Comparison of ENCODE assay signal across 3 cellular contexts in the genomic region with DNA sequence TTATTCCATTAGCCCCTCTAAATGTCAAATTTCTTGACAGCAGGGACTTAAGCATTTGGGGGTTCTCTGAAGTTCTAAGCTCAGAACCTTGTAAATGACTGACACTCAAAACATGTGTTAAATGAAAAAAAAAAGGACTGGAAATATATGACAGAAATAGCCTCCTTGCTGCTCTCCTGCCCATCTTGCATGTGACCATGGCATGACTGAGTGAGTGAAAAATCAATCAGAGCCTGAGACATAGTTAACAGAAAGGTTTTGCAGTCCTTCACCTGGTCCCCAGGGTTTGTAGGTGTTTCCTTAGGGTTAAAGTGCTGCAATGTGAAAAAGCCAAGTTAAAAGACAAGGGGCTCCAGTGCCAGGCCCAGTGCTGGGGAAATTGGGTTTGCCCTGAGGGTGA.
"Had no signal": no experiment of that assay in that cellular context is flagged by ENCODE, and none has a peak within 500 bp of the region (broad histone marks: within the 10 kb centered on the region; RNA-seq: fewer than 3 reads in every experiment).

No MANE protein-coding gene starts in this region.

- H3K4me3 ChIP-seq: GM12878 had no signal

- ATAC-seq: GM12878 had no signal

- DNase-seq: GDM1, GF-D8 had no signal
